21 cellular contexts compared by ENCODE assay signal in genomic region chr6:1626481-1626880, GRCh38. TPM values are rescaled to one million over a fixed set of nuclear protein-coding genes. Genes with fewer than 3 reads are reported as not detected.
DNase-seq lines count a peak whose midpoint lies in the region; ATAC-seq and TF ChIP-seq lines count a peak whose summit lies in the region.
"Had no signal": no experiment of that assay in that cellular context is flagged by ENCODE, and none has a peak within 500 bp of the region (broad histone marks: within the 10 kb centered on the region; RNA-seq: fewer than 3 reads in every experiment).

No MANE protein-coding gene starts in this region.

- no peaks in the 10 kb centered on the region for H3K27me3 Mint-ChIP-seq in chondrocyte (ENCODE audit: low read depth)
- peaks cover 63% of the 10 kb centered on the region for H3K27me3 Mint-ChIP-seq in mesothelial cell of epicardium (ENCODE audit: low read depth)
- H3K27me3 Mint-ChIP-seq in type B pancreatic cell, result peaks cover 71% of the 10 kb centered on the region

- no peak overlapping the region for H3K4me3 ChIP-seq in brain microvascular endothelial cell (ENCODE audit: low read depth, low read length)
- H3K4me3 ChIP-seq: pancreas, right lobe of liver had no signal

- H3K27me3 ChIP-seq in brain microvascular endothelial cell (replicated peaks), result peaks cover 64% of the 10 kb centered on the region
- H3K27me3 ChIP-seq: pancreas had no signal

- no peak overlapping the region for H3K27ac ChIP-seq in brain microvascular endothelial cell
- H3K27ac ChIP-seq: 22Rv1, pancreas, right lobe of liver had no signal

- H3K36me3 Mint-ChIP-seq in chondrocyte (ENCODE audit: low read depth), result no peaks in the 10 kb centered on the region
- no peaks in the 10 kb centered on the region for H3K36me3 Mint-ChIP-seq in mesothelial cell of epicardium
- peaks cover 14% of the 10 kb centered on the region for H3K36me3 Mint-ChIP-seq in type B pancreatic cell

- DNase-seq in NCI-H82 (lab: John Stamatoyannopoulos, UW), result peak; percentile 12
- no peak for DNase-seq in NCI-H82 treated with DMSO at 0.1 percent for 48 hours (lab: John Stamatoyannopoulos, UW; ENCODE audit: unreplicated experiment)
- DNase-seq in chondrocyte (ENCODE audit: low spot score), result no peak
- DNase-seq in mesothelial cell of epicardium (ENCODE audit: low spot score in 2 of 2, unreplicated experiment in 2 of 2), result no peak
- DNase-seq in type B pancreatic cell (ENCODE audit: extremely low spot score, unreplicated experiment), result no peak
- no peak for DNase-seq in brain microvascular endothelial cell
- no peak for DNase-seq in Right ventricle myocardium inferior (ENCODE audit: missing footprints)
- DNase-seq: activated CD4-positive, alpha-beta T cell treated with anti-CD3 and anti-CD28 coated beads, Interleukin-2, amount 50 U/mL, for 1 hour; activated CD8-positive, alpha-beta memory T cell treated with anti-CD3 and anti-CD28 coated beads, Interleukin-2, amount 50 U/mL, for 4 hours; activated naive CD8-positive, alpha-beta T cell treated with anti-CD3 and anti-CD28 coated beads, Interleukin-2, amount 50 U/mL, for 24 hours; Kasumi-1; MV-4-11; NCI-H146; PC-3; right lobe of liver; Right ventricle myocardium superior; stimulated activated naive CD8-positive, alpha-beta T cell treated with anti-CD3 and anti-CD28 coated beads, Interleukin-15, Interleukin-2, amounts not matched to agents 100 U/mL and 50 U/mL, for 24 hours; T-helper 9 cell had no signal

- TF ChIP-seq CTCF in chondrocyte (IDR thresholded peaks at IDR 0.05) (no peak), mesothelial cell of epicardium (IDR thresholded peaks at IDR 0.05; ENCODE audit: unreplicated experiment) (no peak), type B pancreatic cell (conservative IDR thresholded peaks at IDR 0.05) (no peak), brain microvascular endothelial cell (IDR thresholded peaks at IDR 0.05; ENCODE audit: low read depth, low read length, missing control alignments) (no peak)

- intact Hi-C loops in Right ventricle myocardium inferior (cut with DNase I), result no loop called here

- ATAC-seq in GM18868 (IDR thresholded peaks at IDR 0.05; ENCODE audit: unreplicated experiment) (no peak), Right ventricle myocardium inferior (no peak)
- ATAC-seq: activated naive CD8-positive, alpha-beta T cell treated with anti-CD3 and anti-CD28 coated beads, Interleukin-2, amount 50 U/mL, for 24 hours; pancreas; PC-3; right lobe of liver; stimulated activated naive CD8-positive, alpha-beta T cell treated with anti-CD3 and anti-CD28 coated beads, Interleukin-15, Interleukin-2, amounts not matched to agents 100 U/mL and 50 U/mL, for 24 hours had no signal

- H3K9me3 Mint-ChIP-seq in chondrocyte (ENCODE audit: low read depth) (no peaks in the 10 kb centered on the region), mesothelial cell of epicardium (no peaks in the 10 kb centered on the region), type B pancreatic cell (no peaks in the 10 kb centered on the region)
- H3K9me3 Mint-ChIP-seq: activated naive CD8-positive, alpha-beta T cell treated with anti-CD3 and anti-CD28 coated beads, Interleukin-2, amount 50 U/mL, for 24 hours had no signal

- H3K4me1 Mint-ChIP-seq in chondrocyte (ENCODE audit: low read depth), result peaks cover 72% of the 10 kb centered on the region
- H3K4me1 Mint-ChIP-seq in mesothelial cell of epicardium, result peaks cover 80% of the 10 kb centered on the region
- H3K4me1 Mint-ChIP-seq in type B pancreatic cell (ENCODE audit: unreplicated experiment), result peaks cover 65% of the 10 kb centered on the region

- H3K4me3 Mint-ChIP-seq in chondrocyte (ENCODE audit: unreplicated experiment) (peak overlapping the region; percentile 84), mesothelial cell of epicardium (peak overlapping the region; percentile 78), type B pancreatic cell (peak overlapping the region; percentile 83)
- H3K4me3 Mint-ChIP-seq: activated naive CD8-positive, alpha-beta T cell treated with anti-CD3 and anti-CD28 coated beads, Interleukin-2, amount 50 U/mL, for 24 hours had no signal

- no peaks in the 10 kb centered on the region for H3K36me3 ChIP-seq in brain microvascular endothelial cell (replicated peaks)
- H3K36me3 ChIP-seq: pancreas, right lobe of liver had no signal

- H3K27ac Mint-ChIP-seq in chondrocyte (ENCODE audit: unreplicated experiment) (peak overlapping the region; percentile 85), mesothelial cell of epicardium (peak overlapping the region; percentile 76), type B pancreatic cell (peak overlapping the region; percentile 39)
- H3K27ac Mint-ChIP-seq: activated naive CD8-positive, alpha-beta T cell treated with anti-CD3 and anti-CD28 coated beads, Interleukin-2, amount 50 U/mL, for 24 hours had no signal

- in situ Hi-C loops in brain microvascular endothelial cell (cut with HindIII; ENCODE audit: low pct_ligation_motif_present, low sequenced_read_pairs), result no loop called here

RNA-seq across cellular contexts. Expression of gene FOXC1, which starts 16.8 kb away (rescaled TPM):
- total RNA-seq in chondrocyte (84.2 to 125 TPM (median 84.4 TPM) in 3 replicates), mesothelial cell of epicardium (49.8 to 52.2 TPM (median 50.5 TPM) in 3 replicates), type B pancreatic cell (ENCODE audit: low replicate concordance) (20.8 and 53.5 TPM in 2 replicates), Right ventricle myocardium inferior (2.7 TPM)
